Comparison of ENCODE assay signal across 8 cellular contexts in the genomic region with DNA sequence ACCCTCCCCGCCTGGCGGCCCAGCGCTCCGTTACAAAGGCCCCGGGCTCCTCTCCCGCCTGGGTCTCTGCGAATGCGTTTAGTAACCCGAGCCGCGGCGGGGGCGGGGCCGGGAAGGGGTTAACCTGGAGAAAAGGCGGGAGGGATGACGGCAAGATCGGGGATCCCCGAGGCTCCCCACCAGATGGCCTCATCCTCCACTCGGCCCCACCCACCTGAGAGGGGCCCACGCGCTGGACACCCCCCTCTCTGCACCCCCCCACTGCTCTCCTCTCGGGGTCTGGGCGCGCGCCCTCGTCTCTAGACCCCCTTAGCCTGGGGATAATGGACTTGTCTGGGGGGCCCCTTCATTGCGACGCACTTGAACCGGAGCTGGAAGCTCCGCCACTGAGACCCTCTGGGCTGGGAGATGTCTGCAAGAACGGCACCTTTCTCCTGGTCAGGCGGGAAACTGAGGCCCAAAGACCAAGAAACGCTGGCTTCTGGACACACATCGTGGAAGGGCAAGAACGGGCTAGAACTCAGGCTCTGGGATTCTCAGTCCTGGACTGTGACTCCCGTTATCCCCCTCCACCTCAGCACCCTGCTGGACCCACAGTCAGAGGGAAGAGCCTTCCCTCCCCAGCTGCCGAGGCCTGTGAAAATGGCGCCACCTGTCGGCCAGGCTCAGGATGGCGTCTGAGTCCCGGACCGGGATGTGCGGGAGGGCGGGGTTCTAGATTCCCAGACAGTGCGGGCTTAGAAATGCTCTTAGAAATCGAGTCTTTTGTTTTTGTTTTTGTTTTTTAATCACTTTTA. TPM values are rescaled to one million over a fixed set of nuclear protein-coding genes. Genes with fewer than 3 reads are reported as not detected.
DNase-seq lines count a peak whose midpoint lies in the region; ATAC-seq and TF ChIP-seq lines count a peak whose summit lies in the region.

No MANE protein-coding gene starts in this region.

- peak overlapping the region; percentile 88 for H3K4me2 ChIP-seq in SK-N-SH

- H3F3A ChIP-seq in SK-N-SH (replicated peaks; ENCODE audit: insufficient read depth): peaks cover 25% of the 10 kb centered on the region

- H3K27me3 ChIP-seq in GM06990 (replicated peaks; ENCODE audit: control insufficient read depth, insufficient read depth, low read length) (peaks cover 8% of the 10 kb centered on the region), SK-N-SH (ENCODE audit: insufficient read depth) (no peaks in the 10 kb centered on the region), ovary (no peaks in the 10 kb centered on the region), transverse colon (peaks cover 59% of the 10 kb centered on the region)

- WGBS in SK-N-SH (ENCODE audit: low lambda C conversion rate): 1% methylated on average over 26 of the region's 46 CpGs
- WGBS in ovary, 3 donors: 0 to 2% (median 0%) methylated on average over 35 to 46 of the region's 46 CpGs
- 0% methylated on average over 6 to 21 of the region's 46 CpGs for WGBS in transverse colon (ENCODE audit: low coverage in 1 of 2), 2 donors

- peak; percentile 95 for TF ChIP-seq RAD21 in SK-N-SH (IDR thresholded peaks at IDR 0.05; ENCODE audit: low read length)

- peak overlapping the region in 1 of 2 experiments; percentile 38; a peak in 2 of 4 replicates for H3K27ac ChIP-seq in SK-N-SH (ENCODE audit: low read depth in 2 of 2, low read length in 1 of 2)
- H3K27ac ChIP-seq in ovary: peak overlapping the region; percentile 63 to 70
- peak overlapping the region in 2 of 4 donors; percentile 84 to 96 for H3K27ac ChIP-seq in transverse colon

- peak; percentile 97 for TF ChIP-seq CTCF in GM06990 (IDR thresholded peaks at IDR 0.05; ENCODE audit: insufficient read depth, low read length, poor library complexity, severe bottlenecking)
- peak; percentile 97 for TF ChIP-seq CTCF in SK-N-SH (IDR thresholded peaks at IDR 0.05)
- TF ChIP-seq CTCF in ovary (IDR thresholded peaks at IDR 0.05): peak; percentile 97 to 98 (median 98)
- TF ChIP-seq CTCF in transverse colon (IDR thresholded peaks at IDR 0.05): peak; percentile 95 to 99 (median 98)

- CTCF ChIA-PET in SK-N-SH (lab: Yijun Ruan, JAX): interaction anchor here (0.6 to 9.6 kb wide), 24 partner anchors 10 to 195 kb away, joined by 3 to 176 read pairs (median 4); a partner anchor contains a TSS

- DNase-seq in GM06990 (ENCODE audit: extremely low read depth, insufficient read length) (peak; percentile 76), NAMALWA (ENCODE audit: low spot score) (peak; percentile 83), SK-N-SH (peak; percentile 94), globus pallidus (ENCODE audit: low spot score) (peak; percentile 75), ovary (peak; percentile 87 to 95 (median 94)), transverse colon (peak; percentile 92)
- DNase-seq in activated naive CD4-positive, alpha-beta T cell treated with Interleukin-2 at 50 U/mL for 16 hours: peak; percentile 86

- intact Hi-C loops in ovary (cut with DNase I) (loop anchor here (5.0 to 10.0 kb wide), 4 partner anchors 64 to 294 kb away; a partner anchor contains a TSS), transverse colon (cut with DNase I; ENCODE audit: low total_unique reads) (loop anchor here (2.0 kb wide), 1 partner anchor 70 kb away; no protein-coding TSS in a partner anchor)

- no peak for ATAC-seq in HG03571 (IDR thresholded peaks at IDR 0.05; ENCODE audit: unreplicated experiment)

- H3K9me2 ChIP-seq in SK-N-SH: no peaks in the 10 kb centered on the region

- H3K4me3 ChIP-seq in GM06990 (replicated peaks; ENCODE audit: low read depth, low read length) (no peak overlapping the region), SK-N-SH (ENCODE audit: low read depth in 2 of 2, low read length in 1 of 2) (peak overlapping the region; percentile 39 to 62), ovary (peak overlapping the region; percentile 38), transverse colon (peak overlapping the region in 1 of 4 donors; percentile 5)

- peak overlapping the region; percentile 49; the same call in 1 of the 2 replicates for H3K9ac ChIP-seq in SK-N-SH

- H3K79me2 ChIP-seq in SK-N-SH (ENCODE audit: insufficient read depth): no peaks in the 10 kb centered on the region

- POLR2A ChIA-PET in SK-N-SH (lab: Yijun Ruan, JAX): interaction anchor here (0.6 to 1.1 kb wide), 2 partner anchors 10 to 57 kb away, joined by 3 read pairs; no protein-coding TSS in a partner anchor

- H3K36me3 ChIP-seq in GM06990 (ENCODE audit: control insufficient read depth, insufficient read depth, low read length) (no peaks in the 10 kb centered on the region), SK-N-SH (replicated peaks in 1 of 2; ENCODE audit: control insufficient read depth in 1 of 2, insufficient read depth in 2 of 2, low read length in 1 of 2) (no peaks in the 10 kb centered on the region), ovary (no peaks in the 10 kb centered on the region), transverse colon (no peaks in the 10 kb centered on the region)

- H3K9me3 ChIP-seq in SK-N-SH: no peaks in the 10 kb centered on the region
- no peaks in the 10 kb centered on the region for H3K9me3 ChIP-seq in ovary
- H3K9me3 ChIP-seq in transverse colon: no peaks in the 10 kb centered on the region

- in situ Hi-C loops in transverse colon (cut with MboI; ENCODE audit: low pct_ligation_motif_present in 1 of 4, low pct_unique_long_range_greater_than_20kb in 1 of 4, low sequenced_read_pairs in 3 of 4): loop anchor here in 2 of 4 donors (10.0 to 25.0 kb wide), 2 partner anchors 64 to 286 kb away; no protein-coding TSS in a partner anchor

- H4K20me1 ChIP-seq in SK-N-SH (ENCODE audit: insufficient read depth): no peaks in the 10 kb centered on the region; the same call in 1 of the 2 replicates

- H3K4me1 ChIP-seq in SK-N-SH (ENCODE audit: control insufficient read depth in 1 of 2, insufficient read depth in 2 of 2, low read depth in 1 of 2, low read length in 1 of 2) (peaks cover 0 to 30% of the 10 kb centered on the region in 2 experiments; a peak in 2 of 4 replicates), ovary (ENCODE audit: insufficient read depth) (peaks cover 4% of the 10 kb centered on the region), transverse colon (peaks cover 31 to 66% (median 53%) of the 10 kb centered on the region in 4 donors)

- peak; percentile 54 for TF ChIP-seq POLR2A in ovary (IDR thresholded peaks at IDR 0.05)
- TF ChIP-seq POLR2A in transverse colon (IDR thresholded peaks at IDR 0.05): no peak

- TF ChIP-seq EP300 in SK-N-SH (IDR thresholded peaks at IDR 0.05; ENCODE audit: borderline replicate concordance in 1 of 2, low read depth in 1 of 2, low read length in 1 of 2) (no peak), ovary (IDR thresholded peaks at IDR 0.05) (no peak), transverse colon (IDR thresholded peaks at IDR 0.05; ENCODE audit: low read depth) (no peak)

- H2AFZ ChIP-seq in SK-N-SH (ENCODE audit: low read depth): peak overlapping the region; percentile 63; the same call in 1 of the 2 replicates

TF ChIP-seq in SK-N-SH, 30 proteins besides CTCF, POLR2A, EP300 and RAD21 (continues in another document):
- no peak for TF ChIP-seq EZH2phosphoT487 (IDR thresholded peaks at IDR 0.05; ENCODE audit: borderline replicate concordance, low read depth)
- TF ChIP-seq SIN3A (IDR thresholded peaks at IDR 0.05; ENCODE audit: borderline replicate concordance, low read depth, low read length): peak; percentile 35; the same call in 1 of the 2 replicates
- TF ChIP-seq TCF12 (IDR thresholded peaks at IDR 0.05): no peak
- TF ChIP-seq, protein P1, sequence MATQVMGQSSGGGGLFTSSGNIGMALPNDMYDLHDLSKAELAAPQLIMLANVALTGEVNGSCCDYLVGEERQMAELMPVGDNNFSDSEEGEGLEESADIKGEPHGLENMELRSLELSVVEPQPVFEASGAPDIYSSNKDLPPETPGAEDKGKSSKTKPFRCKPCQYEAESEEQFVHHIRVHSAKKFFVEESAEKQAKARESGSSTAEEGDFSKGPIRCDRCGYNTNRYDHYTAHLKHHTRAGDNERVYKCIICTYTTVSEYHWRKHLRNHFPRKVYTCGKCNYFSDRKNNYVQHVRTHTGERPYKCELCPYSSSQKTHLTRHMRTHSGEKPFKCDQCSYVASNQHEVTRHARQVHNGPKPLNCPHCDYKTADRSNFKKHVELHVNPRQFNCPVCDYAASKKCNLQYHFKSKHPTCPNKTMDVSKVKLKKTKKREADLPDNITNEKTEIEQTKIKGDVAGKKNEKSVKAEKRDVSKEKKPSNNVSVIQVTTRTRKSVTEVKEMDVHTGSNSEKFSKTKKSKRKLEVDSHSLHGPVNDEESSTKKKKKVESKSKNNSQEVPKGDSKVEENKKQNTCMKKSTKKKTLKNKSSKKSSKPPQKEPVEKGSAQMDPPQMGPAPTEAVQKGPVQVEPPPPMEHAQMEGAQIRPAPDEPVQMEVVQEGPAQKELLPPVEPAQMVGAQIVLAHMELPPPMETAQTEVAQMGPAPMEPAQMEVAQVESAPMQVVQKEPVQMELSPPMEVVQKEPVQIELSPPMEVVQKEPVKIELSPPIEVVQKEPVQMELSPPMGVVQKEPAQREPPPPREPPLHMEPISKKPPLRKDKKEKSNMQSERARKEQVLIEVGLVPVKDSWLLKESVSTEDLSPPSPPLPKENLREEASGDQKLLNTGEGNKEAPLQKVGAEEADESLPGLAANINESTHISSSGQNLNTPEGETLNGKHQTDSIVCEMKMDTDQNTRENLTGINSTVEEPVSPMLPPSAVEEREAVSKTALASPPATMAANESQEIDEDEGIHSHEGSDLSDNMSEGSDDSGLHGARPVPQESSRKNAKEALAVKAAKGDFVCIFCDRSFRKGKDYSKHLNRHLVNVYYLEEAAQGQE (IDR thresholded peaks at IDR 0.05; ENCODE audit: low read depth, low read length): no peak
- no peak for TF ChIP-seq POLR2AphosphoS5 (IDR thresholded peaks at IDR 0.05; ENCODE audit: low read depth, low read length)
- no peak for TF ChIP-seq TAF1 (IDR thresholded peaks at IDR 0.05; ENCODE audit: borderline replicate concordance, low read depth, low read length)
- peak; percentile 21 for TF ChIP-seq CHD2 (IDR thresholded peaks at IDR 0.05; ENCODE audit: low read length, partially characterized antibody)
- peak; percentile 60; the same call in 1 of the 2 replicates for TF ChIP-seq GABPA (IDR thresholded peaks at IDR 0.05; ENCODE audit: low read depth)
- peak; percentile 79 for TF ChIP-seq SMC3 (IDR thresholded peaks at IDR 0.05; ENCODE audit: low read depth, low read length)
- TF ChIP-seq MXI1 (IDR thresholded peaks at IDR 0.05; ENCODE audit: low read depth, low read length): peak; percentile 27; the same call in 1 of the 2 replicates

RNA-seq across cellular contexts. Expression of a gene that starts 2.9 kb away (rescaled TPM):
- polyA plus RNA-seq in SK-N-SH (2012; rRNA removed): 15.9 and 24.8 TPM in 2 replicates
- 6.8 and 12.4 TPM in 2 replicates for polyA plus RNA-seq in SK-N-SH (2012; cell fraction: cytosol; rRNA removed)
- polyA plus RNA-seq in SK-N-SH (2012; cell fraction: nucleus; rRNA removed): 185 and 324 TPM in 2 replicates
- total RNA-seq in ovary: 100 to 1,000 TPM; 214 to 840 (median 547) TPM
- 100 to 1,000 TPM; 152 to 488 TPM for polyA plus RNA-seq in ovary
- total RNA-seq in transverse colon: 100 to 1,000 TPM; 122 to 477 (median 253) TPM

RNA-seq across cellular contexts. Expression of a gene that starts 21.6 kb away (rescaled TPM):
- polyA plus RNA-seq in SK-N-SH (2012; rRNA removed) (49.1 and 62.7 TPM in 2 replicates), ovary (10 to 100 TPM; 16.3 to 34.8 TPM)
- 18.1 and 37.6 TPM in 2 replicates for polyA plus RNA-seq in SK-N-SH (2012; cell fraction: cytosol; rRNA removed)
- polyA plus RNA-seq in SK-N-SH (2012; cell fraction: nucleus; rRNA removed): 93.4 and 94.6 TPM in 2 replicates
- total RNA-seq in ovary (10 to 100 TPM; 23.4 to 48.7 (median 33.8) TPM), transverse colon (100 to 1,000 TPM in 1 of 4 donors, 10 to 100 TPM in 3; 58.7 to 111 (median 60.9) TPM)
